Comparison of ENCODE assay signal across 28 cellular contexts in the genomic region with DNA sequence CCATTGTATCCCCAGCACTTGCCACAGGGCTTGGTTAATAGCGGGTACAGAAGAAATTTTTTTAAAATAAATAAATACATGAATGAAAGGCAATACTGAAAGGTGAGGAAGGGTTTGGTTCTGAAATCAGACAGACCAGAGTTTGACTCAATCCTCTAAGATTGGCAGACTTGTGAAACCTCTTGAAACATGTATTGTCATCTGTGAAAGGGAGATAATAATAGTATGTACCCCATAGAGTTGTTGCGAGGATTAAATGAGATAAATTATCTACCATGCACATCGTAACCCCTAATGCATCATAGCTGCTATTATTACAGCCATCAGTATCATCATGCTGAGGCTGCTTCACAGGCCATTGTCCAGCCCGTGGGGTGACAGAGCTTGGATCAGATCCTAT. TPM values are rescaled to one million over a fixed set of nuclear protein-coding genes. Genes with fewer than 3 reads are reported as not detected.
DNase-seq lines count a peak whose midpoint lies in the region; ATAC-seq lines count a peak whose summit lies in the region.
"Had no signal": no experiment of that assay in that cellular context is flagged by ENCODE, and none has a peak within 500 bp of the region (broad histone marks: within the 10 kb centered on the region; RNA-seq: fewer than 3 reads in every experiment).

No MANE protein-coding gene starts in this region.

- intact Hi-C loops in CD4-positive, alpha-beta memory T cell (cut with micrococcal nuclease), result loop anchor here (2.0 kb wide), 1 partner anchor 13 kb away; no protein-coding TSS in a partner anchor
- intact Hi-C loops in activated CD4-positive, alpha-beta memory T cell treated with anti-CD3 and anti-CD28 coated beads for 36 hours (cut with micrococcal nuclease), result no loop called here
- intact Hi-C loops in naive thymus-derived CD4-positive, alpha-beta T cell (cut with micrococcal nuclease), result no loop called here

- H3K4me3 ChIP-seq in CD4-positive, alpha-beta memory T cell (ENCODE audit: low read length in 2 of 2), result peak overlapping the region; percentile 15 to 29
- H3K4me3 ChIP-seq in naive thymus-derived CD4-positive, alpha-beta T cell (ENCODE audit: low read length), result peak overlapping the region; percentile 41
- H3K4me3 ChIP-seq: A549, adrenal gland, thyroid gland, vagina had no signal

- peaks cover 82% of the 10 kb centered on the region for H3K4me1 ChIP-seq in CD4-positive, alpha-beta memory T cell (ENCODE audit: insufficient read depth, low read length)
- peaks cover 69 to 78% of the 10 kb centered on the region in 2 donors for H3K4me1 ChIP-seq in naive thymus-derived CD4-positive, alpha-beta T cell (ENCODE audit: control insufficient read depth in 2 of 2, insufficient read depth in 2 of 2, low read length in 2 of 2)
- H3K4me1 ChIP-seq: A549, adrenal gland, thyroid gland, vagina had no signal

- no peak overlapping the region for H3K4me3 Mint-ChIP-seq in activated CD4-positive, alpha-beta T cell treated with anti-CD3 and anti-CD28 coated beads, Interleukin-2, amount 10 ng/mL, durations not matched to agents 7 days and 5 days
- peak overlapping the region in 5 of 8 donors; percentile 27 to 91 (median 86) for H3K4me3 Mint-ChIP-seq in CD4-positive, alpha-beta memory T cell
- no peak overlapping the region for H3K4me3 Mint-ChIP-seq in activated CD4-positive, alpha-beta memory T cell treated with anti-CD3 and anti-CD28 coated beads for 36 hours
- peak overlapping the region; percentile 35 to 92 (median 84) for H3K4me3 Mint-ChIP-seq in naive thymus-derived CD4-positive, alpha-beta T cell
- H3K4me3 Mint-ChIP-seq: activated B cell treated with CpG ODN at 0.5 μM for 24 hours, brain had no signal

- H3K9me3 Mint-ChIP-seq in activated CD4-positive, alpha-beta T cell treated with anti-CD3 and anti-CD28 coated beads, Interleukin-2, amount 10 ng/mL, durations not matched to agents 7 days and 5 days, result peaks cover 8% of the 10 kb centered on the region
- H3K9me3 Mint-ChIP-seq in CD4-positive, alpha-beta memory T cell, result peaks cover 0 to 3% (median 0%) of the 10 kb centered on the region in 8 donors
- H3K9me3 Mint-ChIP-seq in activated CD4-positive, alpha-beta memory T cell treated with anti-CD3 and anti-CD28 coated beads for 36 hours, result no peaks in the 10 kb centered on the region
- peaks cover 0 to 2% (median 0%) of the 10 kb centered on the region in 11 donors for H3K9me3 Mint-ChIP-seq in naive thymus-derived CD4-positive, alpha-beta T cell
- H3K9me3 Mint-ChIP-seq: activated B cell treated with CpG ODN at 0.5 μM for 24 hours had no signal

- H3K27ac Mint-ChIP-seq in activated CD4-positive, alpha-beta T cell treated with anti-CD3 and anti-CD28 coated beads, Interleukin-2, amount 10 ng/mL, durations not matched to agents 7 days and 5 days, result peak overlapping the region; percentile 83
- H3K27ac Mint-ChIP-seq in CD4-positive, alpha-beta memory T cell, result peak overlapping the region; percentile 81 to 97 (median 94)
- H3K27ac Mint-ChIP-seq in activated CD4-positive, alpha-beta memory T cell treated with anti-CD3 and anti-CD28 coated beads for 36 hours, result peak overlapping the region; percentile 72
- H3K27ac Mint-ChIP-seq in naive thymus-derived CD4-positive, alpha-beta T cell, result peak overlapping the region; percentile 78 to 97 (median 91)
- H3K27ac Mint-ChIP-seq: activated B cell treated with CpG ODN at 0.5 μM for 24 hours, brain had no signal

- peaks cover 34% of the 10 kb centered on the region for H3K36me3 Mint-ChIP-seq in activated CD4-positive, alpha-beta T cell treated with anti-CD3 and anti-CD28 coated beads, Interleukin-2, amount 10 ng/mL, durations not matched to agents 7 days and 5 days (ENCODE audit: low read depth)
- H3K36me3 Mint-ChIP-seq in CD4-positive, alpha-beta memory T cell, result peaks cover 4 to 5% of the 10 kb centered on the region in 2 donors
- H3K36me3 Mint-ChIP-seq in activated CD4-positive, alpha-beta memory T cell treated with anti-CD3 and anti-CD28 coated beads for 36 hours, result peaks cover 3% of the 10 kb centered on the region
- H3K36me3 Mint-ChIP-seq in naive thymus-derived CD4-positive, alpha-beta T cell, result peaks cover 0 to 7% (median 0%) of the 10 kb centered on the region in 5 donors
- H3K36me3 Mint-ChIP-seq: brain had no signal

- peaks cover 4% of the 10 kb centered on the region for H3K27me3 Mint-ChIP-seq in activated CD4-positive, alpha-beta T cell treated with anti-CD3 and anti-CD28 coated beads, Interleukin-2, amount 10 ng/mL, durations not matched to agents 7 days and 5 days
- H3K27me3 Mint-ChIP-seq in CD4-positive, alpha-beta memory T cell, result no peaks in the 10 kb centered on the region
- no peaks in the 10 kb centered on the region for H3K27me3 Mint-ChIP-seq in activated CD4-positive, alpha-beta memory T cell treated with anti-CD3 and anti-CD28 coated beads for 36 hours
- H3K27me3 Mint-ChIP-seq in naive thymus-derived CD4-positive, alpha-beta T cell, result peaks cover 0 to 3% (median 0%) of the 10 kb centered on the region in 5 donors
- H3K27me3 Mint-ChIP-seq: activated B cell treated with CpG ODN at 0.5 μM for 24 hours, brain had no signal

- CTCF ChIA-PET in activated CD4-positive, alpha-beta T cell treated with anti-CD3 and anti-CD28 coated beads, Interleukin-2, amount 10 ng/mL, durations not matched to agents 7 days and 5 days (lab: Charles Lee), result interaction anchor here (1.0 to 2.5 kb wide), 5 partner anchors 9 to 43 kb away, joined by 3 to 20 read pairs (median 5); no protein-coding TSS in a partner anchor
- CTCF ChIA-PET in CD4-positive, alpha-beta memory T cell (lab: Charles Lee; ENCODE audit: partially characterized antibody), result interaction anchor here (0.8 to 5.6 kb wide), 11 partner anchors 10 to 356 kb away, joined by 3 to 86 read pairs (median 8); a partner anchor contains a TSS
- CTCF ChIA-PET in activated CD4-positive, alpha-beta memory T cell treated with anti-CD3 and anti-CD28 coated beads for 36 hours (lab: Charles Lee), result interaction anchor here (0.6 to 2.6 kb wide), 4 partner anchors 10 to 215 kb away, joined by 3 to 17 read pairs (median 6); no protein-coding TSS in a partner anchor
- CTCF ChIA-PET in naive thymus-derived CD4-positive, alpha-beta T cell (lab: Charles Lee), result interaction anchor here (1.0 to 4.2 kb wide), 8 partner anchors 10 to 140 kb away, joined by 3 to 32 read pairs (median 4); no protein-coding TSS in a partner anchor

- peak overlapping the region; percentile 48 for H3K27ac ChIP-seq in CD4-positive, alpha-beta memory T cell (ENCODE audit: low read depth, low read length)
- H3K27ac ChIP-seq in naive thymus-derived CD4-positive, alpha-beta T cell (ENCODE audit: low read depth, low read length), result peak overlapping the region; percentile 63
- H3K27ac ChIP-seq: A549, adrenal gland, thyroid gland, vagina had no signal

- DNase-seq in activated CD4-positive, alpha-beta T cell treated with anti-CD3 and anti-CD28 coated beads, Interleukin-2, amount 10 ng/mL, durations not matched to agents 7 days and 5 days, result no peak
- no peak for DNase-seq in activated CD4-positive, alpha-beta T cell treated with anti-CD3 and anti-CD28 coated beads, Interleukin-2, amount 50 U/mL, for 48 hours
- DNase-seq in CD4-positive, alpha-beta memory T cell, result no peak
- no peak for DNase-seq in activated CD4-positive, alpha-beta memory T cell treated with anti-CD3 and anti-CD28 coated beads for 36 hours
- no peak for DNase-seq in naive thymus-derived CD4-positive, alpha-beta T cell
- no peak for DNase-seq in NCI-H2171 treated with DMSO at 0.1 percent for 48 hours (lab: John Stamatoyannopoulos, UW)
- DNase-seq: activated B cell treated with CpG ODN at 0.5 μM for 24 hours; adrenal gland; COR-L47; DMS53; glutamatergic neuron; H7; left ventricle myocardium superior; NCI-H1092; NCI-H187; NCI-H526; NK-92 treated with Interleukin-12 subunit alpha and Interleukin-12 subunit beta, amount 100 ng/mL, for 24 hours; PC-3; stimulated activated naive CD4-positive, alpha-beta T cell treated with Interleukin-2 at 50 U/mL for 16 hours; T1000; thyroid gland had no signal

- POLR2A ChIA-PET in activated CD4-positive, alpha-beta T cell treated with anti-CD3 and anti-CD28 coated beads, Interleukin-2, amount 10 ng/mL, durations not matched to agents 7 days and 5 days (lab: Charles Lee), result interaction anchor here (0.6 to 1.0 kb wide), 4 partner anchors 33 to 41 kb away, joined by 3 to 4 read pairs (median 4); a partner anchor contains a TSS
- POLR2A ChIA-PET in CD4-positive, alpha-beta memory T cell (lab: Charles Lee; ENCODE audit: partially characterized antibody), result interaction anchor here (0.9 to 19.7 kb wide), 13 partner anchors 8 to 383 kb away, joined by 3 to 955 read pairs (median 17); a partner anchor contains a TSS
- POLR2A ChIA-PET in activated CD4-positive, alpha-beta memory T cell treated with anti-CD3 and anti-CD28 coated beads for 36 hours (lab: Charles Lee), result interaction anchor here (0.9 kb wide), 1 partner anchor 100 kb away, joined by 3 read pairs; no protein-coding TSS in a partner anchor
- POLR2A ChIA-PET in naive thymus-derived CD4-positive, alpha-beta T cell (lab: Charles Lee), result interaction anchor here (0.5 to 16.7 kb wide), 8 partner anchors 10 to 351 kb away, joined by 3 to 633 read pairs (median 4); a partner anchor contains a TSS

- H3K4me1 Mint-ChIP-seq in activated CD4-positive, alpha-beta T cell treated with anti-CD3 and anti-CD28 coated beads, Interleukin-2, amount 10 ng/mL, durations not matched to agents 7 days and 5 days, result peaks cover 84% of the 10 kb centered on the region
- peaks cover 67 to 96% (median 81%) of the 10 kb centered on the region in 4 donors for H3K4me1 Mint-ChIP-seq in CD4-positive, alpha-beta memory T cell
- peaks cover 78% of the 10 kb centered on the region for H3K4me1 Mint-ChIP-seq in activated CD4-positive, alpha-beta memory T cell treated with anti-CD3 and anti-CD28 coated beads for 36 hours (ENCODE audit: low read depth)
- peaks cover 62 to 98% (median 89%) of the 10 kb centered on the region in 7 donors for H3K4me1 Mint-ChIP-seq in naive thymus-derived CD4-positive, alpha-beta T cell

- H3K9me3 ChIP-seq in CD4-positive, alpha-beta memory T cell (ENCODE audit: control insufficient read depth in 1 of 2, low read length in 2 of 2), result no peaks in the 10 kb centered on the region
- H3K9me3 ChIP-seq in naive thymus-derived CD4-positive, alpha-beta T cell (ENCODE audit: control insufficient read depth in 2 of 3, low read length in 3 of 3), result no peaks in the 10 kb centered on the region
- H3K9me3 ChIP-seq: A549, adrenal gland, thyroid gland, vagina had no signal

- H3K36me3 ChIP-seq in CD4-positive, alpha-beta memory T cell (ENCODE audit: insufficient read depth, low read length), result no peaks in the 10 kb centered on the region
- H3K36me3 ChIP-seq in naive thymus-derived CD4-positive, alpha-beta T cell (ENCODE audit: control insufficient read depth in 2 of 3, insufficient read depth in 3 of 3, low read length in 3 of 3), result no peaks in the 10 kb centered on the region
- H3K36me3 ChIP-seq: adrenal gland, thyroid gland, vagina had no signal

- no peaks in the 10 kb centered on the region for H3K27me3 ChIP-seq in CD4-positive, alpha-beta memory T cell (ENCODE audit: insufficient read depth, low read length)
- no peaks in the 10 kb centered on the region for H3K27me3 ChIP-seq in naive thymus-derived CD4-positive, alpha-beta T cell (ENCODE audit: control insufficient read depth in 2 of 2, insufficient read depth in 2 of 2, low read length in 2 of 2)
- H3K27me3 ChIP-seq: adrenal gland, thyroid gland, vagina had no signal

- peak; percentile 46 for ATAC-seq in naive thymus-derived CD4-positive, alpha-beta T cell
- no peak for ATAC-seq in GM21528 (IDR thresholded peaks at IDR 0.05; ENCODE audit: low FRiP score, unreplicated experiment)
- ATAC-seq in HG03280 (IDR thresholded peaks at IDR 0.05; ENCODE audit: unreplicated experiment), result no peak
- ATAC-seq: A549, left ventricle myocardium superior, PC-3, SK-N-SH treated with all-trans-retinoic acid at 6 μM for 48 hours had no signal

RNA-seq across cellular contexts. Expression of a gene that starts 41.4 kb away (rescaled TPM):
- total RNA-seq in activated CD4-positive, alpha-beta T cell treated with anti-CD3 and anti-CD28 coated beads, Interleukin-2, amount 10 ng/mL, durations not matched to agents 7 days and 5 days, result 100 to 1,000 TPM; 177 to 209 TPM
- total RNA-seq in CD4-positive, alpha-beta memory T cell, result 100 to 1,000 TPM; 363 to 366 TPM
- polyA plus RNA-seq in CD4-positive, alpha-beta memory T cell, result 100 to 1,000 TPM; 277 to 320 TPM
- 100 to 1,000 TPM; 134 to 140 TPM for total RNA-seq in activated CD4-positive, alpha-beta memory T cell treated with anti-CD3 and anti-CD28 coated beads for 36 hours
- total RNA-seq in naive thymus-derived CD4-positive, alpha-beta T cell, result 100 to 1,000 TPM; 116 to 305 (median 283) TPM
- polyA plus RNA-seq in naive thymus-derived CD4-positive, alpha-beta T cell, result 100 to 1,000 TPM; 209 to 247 TPM
- total RNA-seq: G401 had no signal

Comparison
In these comparisons a context has a peak if more than half of its experiments do, and no peak if none do; other contexts are left out.
1. H3K4me3 Mint-ChIP-seq: peak in CD4-positive, alpha-beta memory T cell (5 of 8) and naive thymus-derived CD4-positive, alpha-beta T cell (10 of 10); none in activated CD4-positive, alpha-beta T cell treated with anti-CD3 and anti-CD28 coated beads, Interleukin-2, amount 10 ng/mL, durations not matched to agents 7 days and 5 days (single experiment) and activated CD4-positive, alpha-beta memory T cell treated with anti-CD3 and anti-CD28 coated beads for 36 hours (single experiment).
2. Peak in every context shown above with its lines, with median percentiles within 50 percentile points of each other: H3K27ac Mint-ChIP-seq.